Comparison of ENCODE assay signal across 29 cellular contexts in genomic region chr14:96062506-96062905, GRCh38. TPM values are rescaled to one million over a fixed set of nuclear protein-coding genes. Genes with fewer than 3 reads are reported as not detected.
"Had no signal": no experiment of that assay in that cellular context is flagged by ENCODE, and none has a peak within 500 bp of the region (broad histone marks: within the 10 kb centered on the region; RNA-seq: fewer than 3 reads in every experiment).

No MANE protein-coding gene starts in this region.

- H3K36me3 ChIP-seq: cardiac muscle cell had no signal

- ATAC-seq: activated CD8-positive, alpha-beta T cell treated with anti-CD3 and anti-CD28 coated beads, Interleukin-2, amount 10 ng/mL, durations not matched to agents 7 days and 5 days; PC-3 had no signal

- H3K27ac ChIP-seq: ascending aorta, cardiac muscle cell, RWPE1 had no signal

- H3K27me3 ChIP-seq: ascending aorta, cardiac muscle cell had no signal

- H3K36me3 Mint-ChIP-seq: activated naive CD4-positive, alpha-beta T cell treated with anti-CD3 and anti-CD28 coated beads, Interleukin-2, amount 50 U/mL, for 24 hours; activated naive CD8-positive, alpha-beta T cell treated with anti-CD3 and anti-CD28 coated beads, Interleukin-2, amount 10 ng/mL, durations not matched to agents 7 days and 5 days had no signal

- H3K4me3 Mint-ChIP-seq: activated CD4-positive, alpha-beta T cell treated with anti-CD3 and anti-CD28 coated beads, Interleukin-2, amount 10 ng/mL, durations not matched to agents 24 days and 14 days; activated CD8-positive, alpha-beta T cell treated with anti-CD3 and anti-CD28 coated beads, Interleukin-2, amount 10 ng/mL, durations not matched to agents 7 days and 5 days; activated naive CD4-positive, alpha-beta T cell treated with anti-CD3 and anti-CD28 coated beads, Interleukin-2, amount 50 U/mL, for 24 hours; activated naive CD8-positive, alpha-beta T cell treated with anti-CD3 and anti-CD28 coated beads, Interleukin-2, amount 10 ng/mL, durations not matched to agents 7 days and 5 days; activated T-cell treated with anti-CD3 and anti-CD28 coated beads, Interleukin-2, amount 50 U/mL, for 24 hours had no signal

- H3K27me3 Mint-ChIP-seq: activated CD4-positive, alpha-beta T cell treated with anti-CD3 and anti-CD28 coated beads, Interleukin-2, amount 10 ng/mL, durations not matched to agents 24 days and 14 days had no signal

- DNase-seq: activated CD4-positive, alpha-beta T cell treated with anti-CD3 and anti-CD28 coated beads, Interleukin-2, amount 10 ng/mL, durations not matched to agents 24 days and 14 days; activated CD4-positive, alpha-beta T cell treated with anti-CD3 and anti-CD28 coated beads, Interleukin-2, amount 50 U/mL, for 4 hours; activated CD8-positive, alpha-beta T cell treated with anti-CD3 and anti-CD28 coated beads, Interleukin-2, amount 10 ng/mL, durations not matched to agents 7 days and 5 days; activated gamma-delta T cell; activated naive CD4-positive, alpha-beta T cell treated with Interleukin-2 at 50 U/mL for 16 hours; activated naive CD8-positive, alpha-beta T cell treated with anti-CD3 and anti-CD28 coated beads, Interleukin-2, amount 10 ng/mL, durations not matched to agents 7 days and 5 days; amygdala; Karpas-422; KBM-7; NCI-H1105; NCI-H1436; NCI-H1694; NCI-H1930; NCI-H2081 treated with DMSO at 0.1 percent for 48 hours; NCI-H345; NCI-H524 treated with DMSO at 0.1 percent for 48 hours; PC-3; Right ventricle myocardium superior; SW 1271; T-helper 1 cell; T-helper 2 cell; T-helper 9 cell had no signal

- H3K9me3 Mint-ChIP-seq: activated CD4-positive, alpha-beta T cell treated with anti-CD3 and anti-CD28 coated beads, Interleukin-2, amount 10 ng/mL, durations not matched to agents 24 days and 14 days; activated naive CD4-positive, alpha-beta T cell treated with anti-CD3 and anti-CD28 coated beads, Interleukin-2, amount 50 U/mL, for 24 hours; activated naive CD8-positive, alpha-beta T cell treated with anti-CD3 and anti-CD28 coated beads, Interleukin-2, amount 10 ng/mL, durations not matched to agents 7 days and 5 days; activated T-cell treated with anti-CD3 and anti-CD28 coated beads, Interleukin-2, amount 50 U/mL, for 24 hours; activated T-helper 2 cell treated with anti-CD3 and anti-CD28 coated beads, Interferon-gamma antibody, Interleukin-2, Interleukin-4, amounts not matched to agents 10 μg/mL and 5 μg/mL and 100 μg/mL, durations not matched to agents 14 hours and 24 hours and 36 hours had no signal

- H3K9me3 ChIP-seq: ascending aorta had no signal

- H3K27ac Mint-ChIP-seq: activated CD4-positive, alpha-beta T cell treated with anti-CD3 and anti-CD28 coated beads, Interleukin-2, amount 10 ng/mL, durations not matched to agents 24 days and 14 days; activated CD8-positive, alpha-beta T cell treated with anti-CD3 and anti-CD28 coated beads, Interleukin-2, amount 10 ng/mL, durations not matched to agents 7 days and 5 days; activated naive CD4-positive, alpha-beta T cell treated with anti-CD3 and anti-CD28 coated beads, Interleukin-2, amount 50 U/mL, for 24 hours; activated naive CD8-positive, alpha-beta T cell treated with anti-CD3 and anti-CD28 coated beads, Interleukin-2, amount 10 ng/mL, durations not matched to agents 7 days and 5 days; activated T-cell treated with anti-CD3 and anti-CD28 coated beads, Interleukin-2, amount 50 U/mL, for 24 hours; activated T-helper 2 cell treated with anti-CD3 and anti-CD28 coated beads, Interferon-gamma antibody, Interleukin-2, Interleukin-4, amounts not matched to agents 10 μg/mL and 5 μg/mL and 100 μg/mL, durations not matched to agents 14 hours and 24 hours and 36 hours had no signal

- H3K4me3 ChIP-seq: ascending aorta, cardiac muscle cell had no signal

- H3K4me1 Mint-ChIP-seq: activated CD4-positive, alpha-beta T cell treated with anti-CD3 and anti-CD28 coated beads, Interleukin-2, amount 10 ng/mL, durations not matched to agents 24 days and 14 days; activated naive CD4-positive, alpha-beta T cell treated with anti-CD3 and anti-CD28 coated beads, Interleukin-2, amount 50 U/mL, for 24 hours; activated naive CD8-positive, alpha-beta T cell treated with anti-CD3 and anti-CD28 coated beads, Interleukin-2, amount 10 ng/mL, durations not matched to agents 7 days and 5 days had no signal

RNA-seq across cellular contexts. Expression of gene C14orf132, which starts 23.3 kb away (rescaled TPM):
- total RNA-seq: MCF 10A, PC-3 had no signal
